3 cellular contexts compared by ENCODE assay signal in the genomic region with DNA sequence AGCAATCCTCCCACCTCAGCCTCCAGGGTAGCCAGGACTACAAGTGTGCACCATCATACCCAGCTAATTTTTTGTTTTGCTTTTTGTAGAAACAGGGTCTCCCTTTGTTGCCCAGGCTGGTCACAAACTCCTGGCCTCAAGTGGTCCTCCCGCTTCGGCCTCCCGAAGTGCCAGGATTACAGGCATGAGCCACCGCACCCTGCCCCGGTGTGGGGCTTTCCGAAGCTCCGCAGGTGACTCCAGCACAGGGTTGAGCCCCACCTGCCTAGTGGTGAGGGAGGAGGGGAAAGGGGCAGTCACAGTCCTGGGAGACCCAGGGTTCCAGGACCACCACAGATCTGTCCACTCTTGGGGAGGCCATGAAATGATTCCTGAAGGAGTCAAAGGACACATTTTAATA.
TF ChIP-seq lines count a peak whose summit lies in the region.

No MANE protein-coding gene starts in this region.

TF ChIP-seq in A549, 52 proteins besides CTCF, POLR2A, EP300 and RAD21:
- TF ChIP-seq, protein P1, sequence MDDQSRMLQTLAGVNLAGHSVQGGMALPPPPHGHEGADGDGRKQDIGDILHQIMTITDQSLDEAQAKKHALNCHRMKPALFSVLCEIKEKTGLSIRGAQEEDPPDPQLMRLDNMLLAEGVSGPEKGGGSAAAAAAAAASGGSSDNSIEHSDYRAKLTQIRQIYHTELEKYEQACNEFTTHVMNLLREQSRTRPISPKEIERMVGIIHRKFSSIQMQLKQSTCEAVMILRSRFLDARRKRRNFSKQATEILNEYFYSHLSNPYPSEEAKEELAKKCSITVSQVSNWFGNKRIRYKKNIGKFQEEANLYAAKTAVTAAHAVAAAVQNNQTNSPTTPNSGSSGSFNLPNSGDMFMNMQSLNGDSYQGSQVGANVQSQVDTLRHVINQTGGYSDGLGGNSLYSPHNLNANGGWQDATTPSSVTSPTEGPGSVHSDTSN (IDR thresholded peaks at IDR 0.05): no peak
- TF ChIP-seq POLR2AphosphoS2 (conservative IDR thresholded peaks at IDR 0.05; ENCODE audit: low read length) (no peak), CHD4 (IDR thresholded peaks at IDR 0.05; ENCODE audit: borderline replicate concordance) (no peak), GATA3 (IDR thresholded peaks at IDR 0.05; ENCODE audit: borderline replicate concordance) (no peak), HOXA7 (CRISPR knock-in tag; IDR thresholded peaks at IDR 0.05) (no peak), EHMT2 (IDR thresholded peaks at IDR 0.05; ENCODE audit: low read depth) (no peak), BHLHE40 (IDR thresholded peaks at IDR 0.05; ENCODE audit: low read depth, low read length) (no peak), NPAS2 (CRISPR knock-in tag; IDR thresholded peaks at IDR 0.05; ENCODE audit: borderline replicate concordance) (no peak), RFX5 (IDR thresholded peaks at IDR 0.05) (no peak), RARB (CRISPR knock-in tag; IDR thresholded peaks at IDR 0.05) (no peak), NFE2L2 (conservative IDR thresholded peaks at IDR 0.05; ENCODE audit: low read length) (no peak), MAFK (IDR thresholded peaks at IDR 0.05; ENCODE audit: partially characterized antibody) (no peak), EHF (CRISPR knock-in tag; IDR thresholded peaks at IDR 0.05) (no peak), KDM1A (IDR thresholded peaks at IDR 0.05; ENCODE audit: low read depth) (no peak), CBX8 (IDR thresholded peaks at IDR 0.05) (no peak), ZC3H11A (IDR thresholded peaks at IDR 0.05) (no peak), PHF8 (IDR thresholded peaks at IDR 0.05; ENCODE audit: borderline replicate concordance, low read depth) (no peak)
- TF ChIP-seq, protein P2, sequence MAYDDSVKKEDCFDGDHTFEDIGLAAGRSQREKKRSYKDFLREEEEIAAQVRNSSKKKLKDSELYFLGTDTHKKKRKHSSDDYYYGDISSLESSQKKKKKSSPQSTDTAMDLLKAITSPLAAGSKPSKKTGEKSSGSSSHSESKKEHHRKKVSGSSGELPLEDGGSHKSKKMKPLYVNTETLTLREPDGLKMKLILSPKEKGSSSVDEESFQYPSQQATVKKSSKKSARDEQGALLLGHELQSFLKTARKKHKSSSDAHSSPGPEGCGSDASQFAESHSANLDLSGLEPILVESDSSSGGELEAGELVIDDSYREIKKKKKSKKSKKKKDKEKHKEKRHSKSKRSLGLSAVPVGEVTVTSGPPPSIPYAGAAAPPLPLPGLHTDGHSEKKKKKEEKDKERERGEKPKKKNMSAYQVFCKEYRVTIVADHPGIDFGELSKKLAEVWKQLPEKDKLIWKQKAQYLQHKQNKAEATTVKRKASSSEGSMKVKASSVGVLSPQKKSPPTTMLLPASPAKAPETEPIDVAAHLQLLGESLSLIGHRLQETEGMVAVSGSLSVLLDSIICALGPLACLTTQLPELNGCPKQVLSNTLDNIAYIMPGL (CRISPR knock-in tag; IDR thresholded peaks at IDR 0.05; ENCODE audit: borderline replicate concordance): no peak
- TF ChIP-seq, protein P3, sequence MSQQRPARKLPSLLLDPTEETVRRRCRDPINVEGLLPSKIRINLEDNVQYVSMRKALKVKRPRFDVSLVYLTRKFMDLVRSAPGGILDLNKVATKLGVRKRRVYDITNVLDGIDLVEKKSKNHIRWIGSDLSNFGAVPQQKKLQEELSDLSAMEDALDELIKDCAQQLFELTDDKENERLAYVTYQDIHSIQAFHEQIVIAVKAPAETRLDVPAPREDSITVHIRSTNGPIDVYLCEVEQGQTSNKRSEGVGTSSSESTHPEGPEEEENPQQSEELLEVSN (IDR thresholded peaks at IDR 0.05; ENCODE audit: borderline replicate concordance, low read depth): no peak

TF ChIP-seq in HCT116, 20 proteins besides CTCF, POLR2A, EP300 and RAD21:
- no peak for TF ChIP-seq TCF7L2 (IDR thresholded peaks at IDR 0.05; ENCODE audit: borderline replicate concordance, extremely low read depth, insufficient read depth, insufficient read length)
- TF ChIP-seq ELF1 (IDR thresholded peaks at IDR 0.05; ENCODE audit: borderline replicate concordance, low read depth): no peak
- TF ChIP-seq FOSL1 (IDR thresholded peaks at IDR 0.05; ENCODE audit: low read depth): no peak
- TF ChIP-seq SIN3A (IDR thresholded peaks at IDR 0.05; ENCODE audit: low read depth): no peak
- no peak for TF ChIP-seq EZH2 (IDR thresholded peaks at IDR 0.05)
- TF ChIP-seq JUND (IDR thresholded peaks at IDR 0.05): no peak
- no peak for TF ChIP-seq CEBPB (IDR thresholded peaks at IDR 0.05; ENCODE audit: low read depth)
- TF ChIP-seq, protein P4, sequence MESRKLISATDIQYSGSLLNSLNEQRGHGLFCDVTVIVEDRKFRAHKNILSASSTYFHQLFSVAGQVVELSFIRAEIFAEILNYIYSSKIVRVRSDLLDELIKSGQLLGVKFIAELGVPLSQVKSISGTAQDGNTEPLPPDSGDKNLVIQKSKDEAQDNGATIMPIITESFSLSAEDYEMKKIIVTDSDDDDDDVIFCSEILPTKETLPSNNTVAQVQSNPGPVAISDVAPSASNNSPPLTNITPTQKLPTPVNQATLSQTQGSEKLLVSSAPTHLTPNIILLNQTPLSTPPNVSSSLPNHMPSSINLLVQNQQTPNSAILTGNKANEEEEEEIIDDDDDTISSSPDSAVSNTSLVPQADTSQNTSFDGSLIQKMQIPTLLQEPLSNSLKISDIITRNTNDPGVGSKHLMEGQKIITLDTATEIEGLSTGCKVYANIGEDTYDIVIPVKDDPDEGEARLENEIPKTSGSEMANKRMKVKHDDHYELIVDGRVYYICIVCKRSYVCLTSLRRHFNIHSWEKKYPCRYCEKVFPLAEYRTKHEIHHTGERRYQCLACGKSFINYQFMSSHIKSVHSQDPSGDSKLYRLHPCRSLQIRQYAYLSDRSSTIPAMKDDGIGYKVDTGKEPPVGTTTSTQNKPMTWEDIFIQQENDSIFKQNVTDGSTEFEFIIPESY (IDR thresholded peaks at IDR 0.05; ENCODE audit: extremely low read depth, insufficient replicate concordance, low read length): no peak
- TF ChIP-seq EGR1 (IDR thresholded peaks at IDR 0.05; ENCODE audit: low read depth): no peak
- TF ChIP-seq ZNF274 (IDR thresholded peaks at IDR 0.05; ENCODE audit: low read depth, low read length): no peak
- no peak for TF ChIP-seq SRF (IDR thresholded peaks at IDR 0.05; ENCODE audit: low read depth)
- TF ChIP-seq, protein P5, sequence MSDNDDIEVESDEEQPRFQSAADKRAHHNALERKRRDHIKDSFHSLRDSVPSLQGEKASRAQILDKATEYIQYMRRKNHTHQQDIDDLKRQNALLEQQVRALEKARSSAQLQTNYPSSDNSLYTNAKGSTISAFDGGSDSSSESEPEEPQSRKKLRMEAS (IDR thresholded peaks at IDR 0.05): no peak
- TF ChIP-seq CBX3 (IDR thresholded peaks at IDR 0.05; ENCODE audit: low read depth): no peak
- TF ChIP-seq ZFX (IDR thresholded peaks at IDR 0.05): no peak
- TF ChIP-seq, protein P6, sequence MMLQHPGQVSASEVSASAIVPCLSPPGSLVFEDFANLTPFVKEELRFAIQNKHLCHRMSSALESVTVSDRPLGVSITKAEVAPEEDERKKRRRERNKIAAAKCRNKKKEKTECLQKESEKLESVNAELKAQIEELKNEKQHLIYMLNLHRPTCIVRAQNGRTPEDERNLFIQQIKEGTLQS (IDR thresholded peaks at IDR 0.05): no peak
- TF ChIP-seq, protein P7, sequence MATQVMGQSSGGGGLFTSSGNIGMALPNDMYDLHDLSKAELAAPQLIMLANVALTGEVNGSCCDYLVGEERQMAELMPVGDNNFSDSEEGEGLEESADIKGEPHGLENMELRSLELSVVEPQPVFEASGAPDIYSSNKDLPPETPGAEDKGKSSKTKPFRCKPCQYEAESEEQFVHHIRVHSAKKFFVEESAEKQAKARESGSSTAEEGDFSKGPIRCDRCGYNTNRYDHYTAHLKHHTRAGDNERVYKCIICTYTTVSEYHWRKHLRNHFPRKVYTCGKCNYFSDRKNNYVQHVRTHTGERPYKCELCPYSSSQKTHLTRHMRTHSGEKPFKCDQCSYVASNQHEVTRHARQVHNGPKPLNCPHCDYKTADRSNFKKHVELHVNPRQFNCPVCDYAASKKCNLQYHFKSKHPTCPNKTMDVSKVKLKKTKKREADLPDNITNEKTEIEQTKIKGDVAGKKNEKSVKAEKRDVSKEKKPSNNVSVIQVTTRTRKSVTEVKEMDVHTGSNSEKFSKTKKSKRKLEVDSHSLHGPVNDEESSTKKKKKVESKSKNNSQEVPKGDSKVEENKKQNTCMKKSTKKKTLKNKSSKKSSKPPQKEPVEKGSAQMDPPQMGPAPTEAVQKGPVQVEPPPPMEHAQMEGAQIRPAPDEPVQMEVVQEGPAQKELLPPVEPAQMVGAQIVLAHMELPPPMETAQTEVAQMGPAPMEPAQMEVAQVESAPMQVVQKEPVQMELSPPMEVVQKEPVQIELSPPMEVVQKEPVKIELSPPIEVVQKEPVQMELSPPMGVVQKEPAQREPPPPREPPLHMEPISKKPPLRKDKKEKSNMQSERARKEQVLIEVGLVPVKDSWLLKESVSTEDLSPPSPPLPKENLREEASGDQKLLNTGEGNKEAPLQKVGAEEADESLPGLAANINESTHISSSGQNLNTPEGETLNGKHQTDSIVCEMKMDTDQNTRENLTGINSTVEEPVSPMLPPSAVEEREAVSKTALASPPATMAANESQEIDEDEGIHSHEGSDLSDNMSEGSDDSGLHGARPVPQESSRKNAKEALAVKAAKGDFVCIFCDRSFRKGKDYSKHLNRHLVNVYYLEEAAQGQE (IDR thresholded peaks at IDR 0.05; ENCODE audit: low read depth): no peak
- no peak for TF ChIP-seq EZH2phosphoT487 (IDR thresholded peaks at IDR 0.05; ENCODE audit: borderline replicate concordance)

TF ChIP-seq in GM12878, 131 proteins besides CTCF, POLR2A, EP300 and RAD21:
- TF ChIP-seq STAT3 (IDR thresholded peaks at IDR 0.05; ENCODE audit: low read depth, low read length) (no peak), SIN3A (IDR thresholded peaks at IDR 0.05; ENCODE audit: low read depth, low read length) (no peak), HDAC2 (IDR thresholded peaks at IDR 0.05) (no peak), BRCA1 (IDR thresholded peaks at IDR 0.05; ENCODE audit: low read depth, low read length) (no peak), POLR2AphosphoS2 (IDR thresholded peaks at IDR 0.05; ENCODE audit: low read depth, low read length) (no peak), ETV6 (conservative IDR thresholded peaks at IDR 0.05 in 1 of 2, IDR thresholded peaks at IDR 0.05 in 1 of 2; ENCODE audit: borderline replicate concordance in 1 of 2, low read depth in 1 of 2) (no peak), ZNF24 (IDR thresholded peaks at IDR 0.05) (no peak), NFXL1 (IDR thresholded peaks at IDR 0.05; ENCODE audit: borderline replicate concordance) (no peak), CBFB (IDR thresholded peaks at IDR 0.05; ENCODE audit: low read depth) (no peak), FOS (IDR thresholded peaks at IDR 0.05; ENCODE audit: borderline replicate concordance, extremely low read depth, insufficient read length) (no peak), TAF1 (IDR thresholded peaks at IDR 0.05; ENCODE audit: borderline replicate concordance, low read depth, low read length) (no peak), ZBED1 (IDR thresholded peaks at IDR 0.05; ENCODE audit: borderline replicate concordance) (no peak), RUNX3 (IDR thresholded peaks at IDR 0.05; ENCODE audit: low read length) (no peak), ZNF207 (IDR thresholded peaks at IDR 0.05; ENCODE audit: borderline replicate concordance) (no peak), TCF12 (IDR thresholded peaks at IDR 0.05; ENCODE audit: low read depth, low read length) (no peak)
- TF ChIP-seq, protein P1 (IDR thresholded peaks at IDR 0.05; ENCODE audit: insufficient replicate concordance, low read depth, low read length): no peak
- TF ChIP-seq, protein P5 (IDR thresholded peaks at IDR 0.05; ENCODE audit: low read depth, low read length): no peak
- TF ChIP-seq, protein P8, sequence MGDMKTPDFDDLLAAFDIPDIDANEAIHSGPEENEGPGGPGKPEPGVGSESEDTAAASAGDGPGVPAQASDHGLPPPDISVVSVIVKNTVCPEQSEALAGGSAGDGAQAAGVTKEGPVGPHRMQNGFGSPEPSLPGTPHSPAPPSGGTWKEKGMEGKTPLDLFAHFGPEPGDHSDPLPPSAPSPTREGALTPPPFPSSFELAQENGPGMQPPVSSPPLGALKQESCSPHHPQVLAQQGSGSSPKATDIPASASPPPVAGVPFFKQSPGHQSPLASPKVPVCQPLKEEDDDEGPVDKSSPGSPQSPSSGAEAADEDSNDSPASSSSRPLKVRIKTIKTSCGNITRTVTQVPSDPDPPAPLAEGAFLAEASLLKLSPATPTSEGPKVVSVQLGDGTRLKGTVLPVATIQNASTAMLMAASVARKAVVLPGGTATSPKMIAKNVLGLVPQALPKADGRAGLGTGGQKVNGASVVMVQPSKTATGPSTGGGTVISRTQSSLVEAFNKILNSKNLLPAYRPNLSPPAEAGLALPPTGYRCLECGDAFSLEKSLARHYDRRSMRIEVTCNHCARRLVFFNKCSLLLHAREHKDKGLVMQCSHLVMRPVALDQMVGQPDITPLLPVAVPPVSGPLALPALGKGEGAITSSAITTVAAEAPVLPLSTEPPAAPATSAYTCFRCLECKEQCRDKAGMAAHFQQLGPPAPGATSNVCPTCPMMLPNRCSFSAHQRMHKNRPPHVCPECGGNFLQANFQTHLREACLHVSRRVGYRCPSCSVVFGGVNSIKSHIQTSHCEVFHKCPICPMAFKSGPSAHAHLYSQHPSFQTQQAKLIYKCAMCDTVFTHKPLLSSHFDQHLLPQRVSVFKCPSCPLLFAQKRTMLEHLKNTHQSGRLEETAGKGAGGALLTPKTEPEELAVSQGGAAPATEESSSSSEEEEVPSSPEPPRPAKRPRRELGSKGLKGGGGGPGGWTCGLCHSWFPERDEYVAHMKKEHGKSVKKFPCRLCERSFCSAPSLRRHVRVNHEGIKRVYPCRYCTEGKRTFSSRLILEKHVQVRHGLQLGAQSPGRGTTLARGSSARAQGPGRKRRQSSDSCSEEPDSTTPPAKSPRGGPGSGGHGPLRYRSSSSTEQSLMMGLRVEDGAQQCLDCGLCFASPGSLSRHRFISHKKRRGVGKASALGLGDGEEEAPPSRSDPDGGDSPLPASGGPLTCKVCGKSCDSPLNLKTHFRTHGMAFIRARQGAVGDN (IDR thresholded peaks at IDR 0.05): no peak
